In genomic region chr20:62739581-62740285, GRCh38 we compare ENCODE assay signal across 1 cellular context.
A peak's percentile ranks its signal among the peaks of the same experiment; 100 is the strongest.
TF ChIP-seq lines count a peak whose summit lies in the region.

No MANE protein-coding gene starts in this region.

TF ChIP-seq in HepG2, 621 proteins besides CTCF, POLR2A, EP300 and RAD21:
- TF ChIP-seq IKZF5 (CRISPR knock-in tag; IDR thresholded peaks at IDR 0.05), result no peak
- no peak for TF ChIP-seq CAMTA2 (CRISPR knock-in tag; IDR thresholded peaks at IDR 0.05; ENCODE audit: borderline replicate concordance)
- 0 out of 2 replicates have a peak, but pooled peaks have one; percentile 14 for TF ChIP-seq HNF1B (CRISPR knock-in tag; IDR thresholded peaks at IDR 0.05)
- TF ChIP-seq ZFAT (CRISPR knock-in tag; conservative IDR thresholded peaks at IDR 0.05), result no peak
- TF ChIP-seq EED (CRISPR knock-in tag; IDR thresholded peaks at IDR 0.05), result 0 out of 2 replicates have a peak, but pooled peaks have one; percentile 46
- TF ChIP-seq HNRNPL (IDR thresholded peaks at IDR 0.05; ENCODE audit: low read depth, low read length), result peak; percentile 61; the same call in 1 of the 2 replicates
- TF ChIP-seq ZBTB33 (CRISPR knock-in tag; IDR thresholded peaks at IDR 0.05), result peak; percentile 67; the same call in 1 of the 2 replicates
- TF ChIP-seq ASH2L (IDR thresholded peaks at IDR 0.05; ENCODE audit: insufficient read length, low read depth, low read length), result no peak
- TF ChIP-seq ZNF569 (CRISPR knock-in tag; IDR thresholded peaks at IDR 0.05; ENCODE audit: borderline replicate concordance), result no peak
- TF ChIP-seq ETV5 (CRISPR knock-in tag; IDR thresholded peaks at IDR 0.05; ENCODE audit: borderline replicate concordance), result 0 out of 2 replicates have a peak, but pooled peaks have one; percentile 56
- TF ChIP-seq ARID4A (CRISPR knock-in tag; IDR thresholded peaks at IDR 0.05; ENCODE audit: borderline replicate concordance), result no peak
- no peak for TF ChIP-seq ZNF138 (CRISPR knock-in tag; IDR thresholded peaks at IDR 0.05; ENCODE audit: low read depth)
- TF ChIP-seq RBFOX2 (IDR thresholded peaks at IDR 0.05; ENCODE audit: low read depth, low read length), result 0 out of 2 replicates have a peak, but pooled peaks have one; percentile 22
- no peak for TF ChIP-seq SCMH1 (CRISPR knock-in tag; IDR thresholded peaks at IDR 0.05; ENCODE audit: borderline replicate concordance)
